Comparison of ENCODE assay signal across 25 cellular contexts in genomic region chr4:522438-522837, GRCh38. TPM values are rescaled to one million over a fixed set of nuclear protein-coding genes. Genes with fewer than 3 reads are reported as not detected.
"Had no signal": no experiment of that assay in that cellular context is flagged by ENCODE, and none has a peak within 500 bp of the region (broad histone marks: within the 10 kb centered on the region; RNA-seq: fewer than 3 reads in every experiment).

No MANE protein-coding gene starts in this region.

- DNase-seq: Kasumi-1, MM.1S, NCI-H1092 treated with DMSO at 0.1 percent for 48 hours, NCI-H1436, NCI-H187, NCI-H2029, NCI-H2081 treated with DMSO at 0.1 percent for 48 hours, NCI-H2171, NCI-H226, NCI-H446, NCI-H510A, NCI-H524 treated with DMSO at 0.1 percent for 48 hours, NCI-H69, NCI-H774, RPMI8226, SHP77 had no signal

- H3K9ac ChIP-seq: KMS-11 had no signal

- H3K27ac ChIP-seq: HL-60, KMS-11 had no signal

- H3K4me3 ChIP-seq: K562 had no signal

- FAIRE-seq: HTR-8/SVneo, K562, RCC 7860 had no signal

- ATAC-seq: K562, SK-N-SH treated with all-trans-retinoic acid at 6 μM for 48 hours had no signal

- H3K27me3 Mint-ChIP-seq: IgD-negative memory B cell had no signal

- H3K4me3 Mint-ChIP-seq: IgD-negative memory B cell had no signal

- H3K9me3 Mint-ChIP-seq: IgD-negative memory B cell had no signal

- H3K4me2 ChIP-seq: KMS-11 had no signal

RNA-seq across cellular contexts. Expression of gene TMEM271, which starts 53.7 kb away (rescaled TPM):
- total RNA-seq: K562, M059J, SK-MEL-5 had no signal
- polyA plus RNA-seq: IgD-negative memory B cell, K562 had no signal
